ENCODE assay signal across 16 cellular contexts in genomic region chrX:17024896-17025295, GRCh38.
A peak's percentile ranks its signal among the peaks of the same experiment; 100 is the strongest.
DNase-seq lines count a peak whose midpoint lies in the region; ATAC-seq and TF ChIP-seq lines count a peak whose summit lies in the region.
"Had no signal": no experiment of that assay in that cellular context is flagged by ENCODE, and none has a peak within 500 bp of the region (broad histone marks: within the 10 kb centered on the region; RNA-seq: fewer than 3 reads in every experiment).

No MANE protein-coding gene starts in this region.

- TF ChIP-seq CTCF in NB4 (IDR thresholded peaks at IDR 0.05; ENCODE audit: low read depth, low read length), result no peak
- no peak for TF ChIP-seq CTCF in adrenal gland (IDR thresholded peaks at IDR 0.05)
- TF ChIP-seq CTCF in mammary epithelial cell (conservative IDR thresholded peaks at IDR 0.05 in 1 of 2, IDR thresholded peaks at IDR 0.05 in 1 of 2; ENCODE audit: extremely low read depth in 1 of 2, insufficient read depth in 1 of 2, low read depth in 1 of 2, low read length in 2 of 2), result no peak
- TF ChIP-seq CTCF in gastroesophageal sphincter (IDR thresholded peaks at IDR 0.05), result no peak

- dilution Hi-C loops in mammary epithelial cell (cut with HindIII; ENCODE audit: low sequenced_read_pairs), result no loop called here

- H2AFZ ChIP-seq in mammary epithelial cell (ENCODE audit: low read depth, low read length), result no peak overlapping the region

- H3K9ac ChIP-seq in BLaER1 (no peak overlapping the region), mammary epithelial cell (ENCODE audit: insufficient read depth, low read length) (no peak overlapping the region)

- ATAC-seq in left colon (peak; percentile 89), gastroesophageal sphincter (no peak)
- ATAC-seq: left lobe of liver had no signal

- intact Hi-C loops in adrenal gland (cut with DNase I), result no loop called here
- intact Hi-C loops in left colon (cut with DNase I, micrococcal nuclease), result no loop called here
- intact Hi-C loops in mammary epithelial cell (cut with micrococcal nuclease), result no loop called here

- H3K27ac ChIP-seq in BLaER1, result no peak overlapping the region
- H3K27ac ChIP-seq in adrenal gland, result peak overlapping the region in 1 of 5 donors; percentile 6
- H3K27ac ChIP-seq in mammary epithelial cell (ENCODE audit: insufficient read depth, low read depth, low read length), result no peak overlapping the region
- H3K27ac ChIP-seq in gastroesophageal sphincter, result no peak overlapping the region
- H3K27ac ChIP-seq: SJSA1, upper lobe of left lung had no signal

- H3K4me1 ChIP-seq in BLaER1, result peaks cover 8% of the 10 kb centered on the region; the same call in 1 of the 2 replicates
- no peaks in the 10 kb centered on the region for H3K4me1 ChIP-seq in adrenal gland (replicated peaks in 1 of 2)
- H3K4me1 ChIP-seq in mammary epithelial cell (ENCODE audit: insufficient read depth, low read length), result no peaks in the 10 kb centered on the region
- peaks cover 0 to 2% (median 0%) of the 10 kb centered on the region in 3 donors for H3K4me1 ChIP-seq in gastroesophageal sphincter
- H3K4me1 ChIP-seq: SJSA1 had no signal

- 30 to 47% (median 34%) methylated on average over 9 to 11 of the region's 11 CpGs for WGBS in adrenal gland, 4 donors
- WGBS in mammary epithelial cell (ENCODE audit: low coverage, missing lambda C conversion rate), result 72% methylated on average over 11 of the region's 11 CpGs
- 69 to 76% methylated on average over 8 to 9 of the region's 11 CpGs for WGBS in gastroesophageal sphincter (ENCODE audit: low coverage in 1 of 2), 2 donors

- H3K36me3 ChIP-seq in BLaER1, result no peaks in the 10 kb centered on the region
- H3K36me3 ChIP-seq in adrenal gland (replicated peaks in 1 of 2), result no peaks in the 10 kb centered on the region
- no peaks in the 10 kb centered on the region for H3K36me3 ChIP-seq in mammary epithelial cell (ENCODE audit: insufficient read depth, low read length)
- no peaks in the 10 kb centered on the region for H3K36me3 ChIP-seq in gastroesophageal sphincter
- H3K36me3 ChIP-seq: SJSA1, upper lobe of left lung had no signal

- H3K4me2 ChIP-seq in BLaER1, result peak overlapping the region; percentile 22
- no peak overlapping the region for H3K4me2 ChIP-seq in mammary epithelial cell (ENCODE audit: insufficient read depth, low read depth, low read length)

- H3K79me2 ChIP-seq in mammary epithelial cell (ENCODE audit: insufficient read depth, low read length), result no peaks in the 10 kb centered on the region

- BruUV-seq in mammary epithelial cell (replicated peaks; lab: Mats Ljungman, UMichigan), result no TSS peak

- H4K20me1 ChIP-seq in BLaER1 (no peaks in the 10 kb centered on the region; the same call in 1 of the 2 replicates), mammary epithelial cell (ENCODE audit: insufficient read depth, low read length) (no peaks in the 10 kb centered on the region)

- DNase-seq in NB4 (ENCODE audit: low read depth) (peak; percentile 12), adrenal gland (peak in 6 of 7 donors; percentile 27 to 62 (median 30)), left colon (peak; percentile 51 to 58), midbrain (lab: John Stamatoyannopoulos, UW) (no peak), mammary epithelial cell (no peak), activated gamma-delta T cell (lab: John Stamatoyannopoulos, UW) (no peak)
- DNase-seq: activated B cell treated with CpG ODN at 0.5 μM for 24 hours; activated T-cell treated with anti-CD3 and anti-CD28 coated beads, Interleukin-2, amount 50 U/mL, for 1 hour; effector CD8-positive, alpha-beta T cell; NCI-H1092; NCI-H774; upper lobe of left lung had no signal

- H3K4me3 ChIP-seq in BLaER1, result no peak overlapping the region
- no peak overlapping the region for H3K4me3 ChIP-seq in NB4 (ENCODE audit: low read depth, low read length)
- no peak overlapping the region for H3K4me3 ChIP-seq in adrenal gland
- no peak overlapping the region for H3K4me3 ChIP-seq in mammary epithelial cell (replicated peaks in 1 of 3; ENCODE audit: insufficient read depth in 1 of 3, low read depth in 2 of 3, low read length in 3 of 3)
- H3K4me3 ChIP-seq in gastroesophageal sphincter, result no peak overlapping the region
- H3K4me3 ChIP-seq: SJSA1, upper lobe of left lung had no signal

- in situ Hi-C loops in mammary epithelial cell (cut with MboI; ENCODE audit: low sequenced_read_pairs in 2 of 2), result no loop called here

- TF ChIP-seq EP300 in gastroesophageal sphincter (IDR thresholded peaks at IDR 0.05), result no peak

- H3K9me3 ChIP-seq in BLaER1 (no peaks in the 10 kb centered on the region), adrenal gland (replicated peaks in 1 of 3) (no peaks in the 10 kb centered on the region), mammary epithelial cell (replicated peaks; ENCODE audit: insufficient read depth, low read length) (no peaks in the 10 kb centered on the region), gastroesophageal sphincter (no peaks in the 10 kb centered on the region)
- H3K9me3 ChIP-seq: SJSA1, upper lobe of left lung had no signal

- peaks cover 88% of the 10 kb centered on the region for H3K27me3 ChIP-seq in BLaER1
- H3K27me3 ChIP-seq in adrenal gland, result no peaks in the 10 kb centered on the region
- H3K27me3 ChIP-seq in mammary epithelial cell (ENCODE audit: insufficient read depth, low read length), result no peaks in the 10 kb centered on the region
- no peaks in the 10 kb centered on the region for H3K27me3 ChIP-seq in gastroesophageal sphincter
- H3K27me3 ChIP-seq: SJSA1, upper lobe of left lung had no signal

- CTCF ChIA-PET in mammary epithelial cell (lab: Charles Lee; ENCODE audit: low non-redundant PET), result no interaction called here

- TF ChIP-seq POLR2A in NB4 (IDR thresholded peaks at IDR 0.05; ENCODE audit: extremely low read depth, insufficient read length), result no peak
- TF ChIP-seq POLR2A in adrenal gland (IDR thresholded peaks at IDR 0.05), result peak in 1 of 2 donors; percentile 32
- TF ChIP-seq POLR2A in gastroesophageal sphincter (IDR thresholded peaks at IDR 0.05), result no peak

Comparison
In these comparisons a context has a peak if more than half of its experiments do, and no peak if none do; other contexts are left out.
1. DNase-seq: peak in NB4 (single experiment), adrenal gland (6 of 7) and left colon (2 of 2); none in midbrain (single experiment), mammary epithelial cell (single experiment) and activated gamma-delta T cell (single experiment).